Comparison of ENCODE assay signal across 21 cellular contexts in the genomic region with DNA sequence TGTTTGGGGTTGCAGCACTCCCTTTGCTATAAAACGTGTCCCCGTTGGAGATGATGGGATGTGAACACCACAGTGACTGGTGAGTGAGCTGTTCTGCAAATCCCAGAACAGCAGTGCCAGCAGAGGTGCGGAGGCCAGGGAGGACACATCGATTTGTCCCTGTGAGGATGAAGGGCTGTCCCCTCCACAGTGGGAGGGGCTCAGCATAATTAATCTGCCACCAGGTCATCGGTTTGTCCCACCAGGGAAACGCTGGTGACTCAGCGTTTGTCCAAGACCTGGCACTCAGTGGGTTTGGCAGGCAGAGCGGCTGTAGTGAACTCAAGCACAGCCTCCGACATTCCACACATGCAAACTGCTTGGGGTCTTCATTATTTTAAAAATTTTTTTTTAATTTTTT. TPM values are rescaled to one million over a fixed set of nuclear protein-coding genes. Genes with fewer than 3 reads are reported as not detected.
A peak's percentile ranks its signal among the peaks of the same experiment; 100 is the strongest.
DNase-seq lines count a peak whose midpoint lies in the region; ATAC-seq and TF ChIP-seq lines count a peak whose summit lies in the region.
"Had no signal": no experiment of that assay in that cellular context is flagged by ENCODE, and none has a peak within 500 bp of the region (broad histone marks: within the 10 kb centered on the region; RNA-seq: fewer than 3 reads in every experiment).

No MANE protein-coding gene starts in this region.

- no peak overlapping the region for H4K5ac ChIP-seq in H9 (ENCODE audit: insufficient read length, low read depth, low read length)

- H2BK15ac ChIP-seq in H9 (ENCODE audit: low read depth, low read length) = no peak overlapping the region

- H3K56ac ChIP-seq in H9 (ENCODE audit: insufficient read length, low read depth, low read length) = no peak overlapping the region

- H3K36me3 ChIP-seq in HEK293 (ENCODE audit: control insufficient read depth in 2 of 2, insufficient read depth in 1 of 2, low read length in 2 of 2) = no peaks in the 10 kb centered on the region
- no peaks in the 10 kb centered on the region for H3K36me3 ChIP-seq in endodermal cell (ENCODE audit: control insufficient read depth, insufficient read depth, low read length)
- H3K36me3 ChIP-seq in sigmoid colon = no peaks in the 10 kb centered on the region
- H3K36me3 ChIP-seq: SJSA1 had no signal

- no peak for ATAC-seq in GM18861 (IDR thresholded peaks at IDR 0.05; ENCODE audit: unreplicated experiment)
- ATAC-seq in HG03196 (IDR thresholded peaks at IDR 0.05; ENCODE audit: unreplicated experiment) = no peak
- ATAC-seq in GM18873 (IDR thresholded peaks at IDR 0.05; ENCODE audit: low FRiP score, unreplicated experiment) = no peak
- ATAC-seq: HCT116 had no signal

- H3K79me2 ChIP-seq in H9 (ENCODE audit: insufficient read depth, low read length) = no peaks in the 10 kb centered on the region

- DNase-seq in endodermal cell = peak; percentile 42
- DNase-seq in mesenteric fat pad (ENCODE audit: low spot score) = peak; percentile 55
- DNase-seq in sigmoid colon = peak; percentile 29
- DNase-seq in H9 = no peak
- DNase-seq: ACHN; CD4-positive, CD25-positive, alpha-beta regulatory T cell; KBM-7; MV-4-11; NCI-H1417 treated with DMSO at 0.1 percent for 48 hours; NCI-H2029; NCI-H2171 treated with DMSO at 0.1 percent for 48 hours; NCI-H748 treated with DMSO at 0.1 percent for 48 hours; OCI-M1; RPMI8226 had no signal

- H2BK120ac ChIP-seq in H9 (ENCODE audit: low read depth, low read length, poor library complexity, severe bottlenecking) = no peak overlapping the region

- no peak overlapping the region for H2BK12ac ChIP-seq in H9 (ENCODE audit: insufficient read length, low read depth, low read length)

- no peaks in the 10 kb centered on the region for H3K79me1 ChIP-seq in H9 (ENCODE audit: insufficient read depth, low read depth, low read length, poor library complexity, severe bottlenecking)

- no peak overlapping the region for H3K18ac ChIP-seq in H9 (ENCODE audit: insufficient read length, low read depth, low read length)

- H3K4me3 Mint-ChIP-seq in endodermal cell (no peak overlapping the region), H9 (no peak overlapping the region)
- H3K4me3 Mint-ChIP-seq: B cell; CD4-positive, CD25-positive, alpha-beta regulatory T cell had no signal

- POLR2A ChIA-PET in HEK293 (lab: Yijun Ruan, JAX) = no interaction called here

- no peak overlapping the region for H3K23ac ChIP-seq in H9 (ENCODE audit: insufficient read length, low read depth, low read length)

- H3K27ac ChIP-seq in HEK293 (ENCODE audit: extremely low read depth, low read depth, low read length) (no peak overlapping the region), endodermal cell (ENCODE audit: low read depth, low read length) (no peak overlapping the region), sigmoid colon (no peak overlapping the region), H9 (ENCODE audit: insufficient read length, low read depth, low read length) (no peak overlapping the region)
- H3K27ac ChIP-seq: SJSA1 had no signal

- H3K4me1 Mint-ChIP-seq in endodermal cell (no peaks in the 10 kb centered on the region), H9 (peaks cover 11% of the 10 kb centered on the region in 2 experiments)
- H3K4me1 Mint-ChIP-seq: B cell had no signal

- H3K9me3 Mint-ChIP-seq in endodermal cell (no peaks in the 10 kb centered on the region), H9 (no peaks in the 10 kb centered on the region)
- H3K9me3 Mint-ChIP-seq: CD4-positive, CD25-positive, alpha-beta regulatory T cell had no signal

- TF ChIP-seq POLR2A in sigmoid colon (IDR thresholded peaks at IDR 0.05) = no peak

- peaks cover 5% of the 10 kb centered on the region for H3K23me2 ChIP-seq in H9 (ENCODE audit: insufficient read length, low read depth, low read length, poor library complexity, severe bottlenecking)

- H3K27me3 ChIP-seq in endodermal cell (ENCODE audit: control insufficient read depth, insufficient read depth, low read length, poor library complexity, severe bottlenecking) (peaks cover 21% of the 10 kb centered on the region), sigmoid colon (no peaks in the 10 kb centered on the region), H9 (ENCODE audit: insufficient read depth, low read length) (no peaks in the 10 kb centered on the region)

- no peak overlapping the region for H4K8ac ChIP-seq in H9 (replicated peaks; ENCODE audit: insufficient read length, low read depth, low read length)

- no peak for TF ChIP-seq EP300 in sigmoid colon (IDR thresholded peaks at IDR 0.05)

- H3T11ph ChIP-seq in H9 (ENCODE audit: low read length) = no peak overlapping the region

- H3K4me1 ChIP-seq in HEK293 (ENCODE audit: control insufficient read depth, insufficient read depth, low read length) (no peaks in the 10 kb centered on the region), endodermal cell (ENCODE audit: control insufficient read depth, insufficient read depth, low read length) (no peaks in the 10 kb centered on the region), sigmoid colon (no peaks in the 10 kb centered on the region), H9 (ENCODE audit: insufficient read depth, low read length) (no peaks in the 10 kb centered on the region; the same call in 1 of the 2 replicates)
- H3K4me1 ChIP-seq: SJSA1 had no signal

- no peak overlapping the region for H3K4ac ChIP-seq in H9 (ENCODE audit: low read depth, low read length)

- H3K9me3 ChIP-seq in HEK293 (ENCODE audit: control insufficient read depth, insufficient read depth, low read depth, low read length) (no peaks in the 10 kb centered on the region), endodermal cell (ENCODE audit: control insufficient read depth, low read length) (no peaks in the 10 kb centered on the region), sigmoid colon (no peaks in the 10 kb centered on the region), H9 (ENCODE audit: control insufficient read depth, low read depth, low read length) (no peaks in the 10 kb centered on the region)
- H3K9me3 ChIP-seq: SJSA1 had no signal

- H3K27ac Mint-ChIP-seq in endodermal cell (no peak overlapping the region), H9 (no peak overlapping the region)
- H3K27ac Mint-ChIP-seq: B cell had no signal

- no peak overlapping the region for H2AFZ ChIP-seq in H9 (ENCODE audit: low read length)

- H3K36me3 Mint-ChIP-seq in endodermal cell (ENCODE audit: low read depth) = no peaks in the 10 kb centered on the region
- H3K36me3 Mint-ChIP-seq in H9 (ENCODE audit: insufficient read depth in 1 of 3, low read depth in 3 of 3) = no peaks in the 10 kb centered on the region
- H3K36me3 Mint-ChIP-seq: CD4-positive, CD25-positive, alpha-beta regulatory T cell had no signal

- H2BK20ac ChIP-seq in H9 (ENCODE audit: low read depth, low read length, poor library complexity, severe bottlenecking) = no peak overlapping the region

- H3K4me3 ChIP-seq in HEK293 (ENCODE audit: low read depth, low read length) (no peak overlapping the region), endodermal cell (ENCODE audit: low read length) (no peak overlapping the region), sigmoid colon (no peak overlapping the region)
- H3K4me3 ChIP-seq: SJSA1 had no signal

- 80 to 90% methylated on average over 8 to 9 of the region's 9 CpGs for WGBS in endodermal cell (ENCODE audit: insufficient coverage in 1 of 2, insufficient read length in 1 of 2), 2 experiments
- 81% methylated on average over 9 of the region's 9 CpGs for WGBS in sigmoid colon, 2 donors
- no CpG with 5 or more reads among the region's 9 CpGs for WGBS in H9 (ENCODE audit: extremely low coverage, insufficient read length, low lambda C conversion rate)

- no peak overlapping the region for H3K14ac ChIP-seq in H9 (ENCODE audit: insufficient read depth, low read length)

- peaks cover 13% of the 10 kb centered on the region for H3K27me3 Mint-ChIP-seq in endodermal cell (ENCODE audit: insufficient read depth)
- peaks cover 11% of the 10 kb centered on the region for H3K27me3 Mint-ChIP-seq in H9 (ENCODE audit: low read depth)
- H3K27me3 Mint-ChIP-seq: CD4-positive, CD25-positive, alpha-beta regulatory T cell had no signal

- CTCF ChIA-PET in HEK293 (lab: Yijun Ruan, JAX) = interaction anchor here (0.6 kb wide), 1 partner anchor 11 kb away, joined by 3 read pairs; no protein-coding TSS in a partner anchor

- intact Hi-C loops in sigmoid colon (cut with DNase I) = no loop called here

- no peak overlapping the region for H4K91ac ChIP-seq in H9 (ENCODE audit: insufficient read length, low read depth, low read length)

- no peaks in the 10 kb centered on the region for H4K20me1 ChIP-seq in H9 (ENCODE audit: control insufficient read depth, insufficient read depth, insufficient read length)

- H2AK5ac ChIP-seq in H9 (ENCODE audit: insufficient read length, low read length) = no peak overlapping the region

- H3K9ac ChIP-seq in endodermal cell (ENCODE audit: extremely low read depth, low read length, poor library complexity, severe bottlenecking) = no peak overlapping the region
- no peak overlapping the region for H3K9ac ChIP-seq in H9 (ENCODE audit: extremely low read depth, insufficient read length, low read length)

- no peak for TF ChIP-seq CTCF in HEK293 (tag by site-specific recombination; IDR thresholded peaks at IDR 0.05)
- no peak for TF ChIP-seq CTCF in endodermal cell (conservative IDR thresholded peaks at IDR 0.05)
- no peak for TF ChIP-seq CTCF in sigmoid colon (IDR thresholded peaks at IDR 0.05)
- TF ChIP-seq CTCF in H9 (conservative IDR thresholded peaks at IDR 0.05) = no peak

- no peak overlapping the region for H2BK5ac ChIP-seq in H9 (ENCODE audit: insufficient read length, low read length)

- no peak overlapping the region for H3K4me2 ChIP-seq in H9 (ENCODE audit: insufficient read depth, insufficient read length, low read length)

TF ChIP-seq in HEK293, 187 proteins besides CTCF, POLR2A, EP300 and RAD21:
- TF ChIP-seq ZNF707 (tag by site-specific recombination; IDR thresholded peaks at IDR 0.05) (no peak), ZBTB17 (tag by site-specific recombination; IDR thresholded peaks at IDR 0.05) (peak; percentile 48; the same call in 1 of the 2 replicates)
TF ChIP-seq in HEK293: peak in this region for 1.

RNA-seq across cellular contexts. Expression of a gene that starts 22.8 kb away (rescaled TPM):
- total RNA-seq in endodermal cell = 10 to 100 TPM; 45.9 to 62.4 TPM
- 36.5 TPM for polyA plus RNA-seq in endodermal cell (2013, experiment 1 of 2)
- polyA plus RNA-seq in endodermal cell (2013, experiment 2 of 2) = 34.3 TPM
- total RNA-seq in mesenteric fat pad = 7.9 TPM
- 100 to 1,000 TPM in 1 of 4 donors, 10 to 100 TPM in 3; 71.6 to 102 (median 83.2) TPM for total RNA-seq in sigmoid colon
- 100 to 1,000 TPM; 103 to 433 (median 184) TPM for polyA plus RNA-seq in sigmoid colon
- 28.2 and 31.9 TPM in 2 replicates for total RNA-seq in H9 (2021)
